8 cellular contexts compared by ENCODE assay signal in the genomic region with DNA sequence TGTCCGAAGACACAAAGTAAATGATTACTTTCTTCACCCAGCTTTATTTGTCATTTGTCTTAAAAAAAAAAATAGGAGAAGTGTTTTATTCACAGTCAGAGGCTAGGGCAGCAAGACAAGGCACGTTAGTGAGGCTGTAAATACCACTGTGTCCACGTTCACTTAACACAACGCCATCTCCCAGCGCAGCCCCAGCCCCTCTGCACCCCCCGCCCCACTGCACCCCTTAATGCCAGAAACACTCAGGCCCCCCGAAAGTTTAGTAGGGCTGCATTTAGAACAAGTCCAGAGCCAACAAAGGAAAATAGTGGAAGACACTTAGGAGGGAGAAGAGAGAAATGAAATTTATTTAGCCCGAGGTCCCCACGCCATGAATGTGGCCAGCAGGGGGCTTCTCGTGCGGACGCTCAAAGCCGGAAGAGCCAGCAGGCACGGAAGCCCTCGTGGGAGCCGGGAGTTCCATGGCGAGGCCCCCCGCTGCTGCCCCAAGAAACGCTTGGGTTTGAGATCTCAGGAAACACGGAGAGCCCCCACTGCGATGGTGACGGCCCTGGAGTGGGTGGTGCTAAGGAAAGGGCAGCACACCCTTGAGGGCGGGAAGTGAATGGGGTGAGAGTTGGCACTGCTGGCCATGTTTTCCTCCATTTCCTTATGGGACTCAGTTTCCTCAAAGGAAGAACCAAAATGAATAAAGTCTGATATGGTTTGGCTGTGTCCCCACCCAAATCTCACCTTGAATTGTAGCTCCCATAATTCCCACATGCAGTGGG. TPM values are rescaled to one million over a fixed set of nuclear protein-coding genes. Genes with fewer than 3 reads are reported as not detected.
DNase-seq lines count a peak whose midpoint lies in the region; ATAC-seq, FAIRE-seq and TF ChIP-seq lines count a peak whose summit lies in the region.

No MANE protein-coding gene starts in this region.

- no peaks in the 10 kb centered on the region for H3K4me1 ChIP-seq in HUES6 (ENCODE audit: control insufficient read depth, insufficient read depth, low read length)
- peaks cover 4 to 9% of the 10 kb centered on the region in 2 experiments; a peak in 3 of 5 replicates for H3K4me1 ChIP-seq in K562 (replicated peaks in 1 of 2; ENCODE audit: control insufficient read depth in 2 of 2, insufficient read depth in 2 of 2, low read length in 2 of 2)

- TF ChIP-seq CTCF in K562 (IDR thresholded peaks at IDR 0.05 in 2 of 3, conservative IDR thresholded peaks at IDR 0.05 in 1 of 3; ENCODE audit: insufficient read depth in 2 of 3, low read depth in 1 of 3, low read length in 3 of 3), result peak; percentile 72 to 79 (median 77)

- H3K9ac ChIP-seq in HUES6 (ENCODE audit: low read length) (no peak overlapping the region), K562 (ENCODE audit: insufficient read depth in 1 of 2, low read depth in 2 of 2, low read length in 2 of 2) (peak overlapping the region in 1 of 2 experiments; percentile 61; a peak in 1 of 4 replicates)

- ATAC-seq in T-helper 17 cell, result peak; percentile 63
- ATAC-seq in K562, result peak; percentile 91
- ATAC-seq in HG02763 (IDR thresholded peaks at IDR 0.05; ENCODE audit: unreplicated experiment), result no peak
- no peak for ATAC-seq in HG02623 (IDR thresholded peaks at IDR 0.05; ENCODE audit: unreplicated experiment)

- H3K36me3 Mint-ChIP-seq in T-helper 17 cell (ENCODE audit: low read depth), result no peaks in the 10 kb centered on the region

- H2AFZ ChIP-seq in K562 (ENCODE audit: low read depth, low read length), result peak overlapping the region; percentile 96

- POLR2A ChIA-PET in K562 (lab: Yijun Ruan, JAX), result interaction anchor here (0.7 to 1.8 kb wide), 3 partner anchors 10 to 395 kb away, joined by 3 to 6 read pairs (median 3); no protein-coding TSS in a partner anchor

- intact Hi-C loops in K562 (cut with micrococcal nuclease), result loop anchor here (1.0 to 5.0 kb wide), 6 partner anchors 83 to 916 kb away; no protein-coding TSS in a partner anchor

- H3K4me3 Mint-ChIP-seq in T-helper 17 cell, result peak overlapping the region; percentile 85

- in situ Hi-C loops in K562 (cut with MboI), result loop anchor here (5.0 kb wide), 1 partner anchor 393 kb away; no protein-coding TSS in a partner anchor

- FAIRE-seq in K562 (lab: Jason Lieb, UNC), result no peak

- H3K9me3 ChIP-seq in HUES6 (ENCODE audit: control insufficient read depth, insufficient read depth, low read depth, low read length), result peaks cover 2% of the 10 kb centered on the region; the same call in 1 of the 2 replicates
- H3K9me3 ChIP-seq in T-helper 17 cell (ENCODE audit: control insufficient read depth, low read length, poor library complexity, severe bottlenecking), result no peaks in the 10 kb centered on the region
- H3K9me3 ChIP-seq in K562 (replicated peaks; ENCODE audit: control insufficient read depth, insufficient read depth, low read depth, low read length), result no peaks in the 10 kb centered on the region

- DNase-seq in Daoy (ENCODE audit: low read depth) (peak; percentile 82), T-helper 17 cell (peak; percentile 29 to 43 (median 42)), K562 (ENCODE audit: extremely low read depth in 1 of 4, low spot score in 3 of 4) (peak; percentile 67 to 73 (median 68)), hypothalamus (lab: John Stamatoyannopoulos, UW) (peak in 35 of 51 donors; percentile 3 to 60 (median 23)), skeletal muscle cell (ENCODE audit: low read depth) (peak; percentile 16)

- no peaks in the 10 kb centered on the region for H3K9me1 ChIP-seq in K562 (ENCODE audit: control insufficient read depth, insufficient read depth, low read length)

- BruUV-seq in K562 (replicated peaks; lab: Mats Ljungman, UMichigan), result no TSS peak

- CTCF ChIA-PET in K562 (lab: Yijun Ruan, JAX; ENCODE audit: low intra/inter-chr PET ratio), result interaction anchor here (1.2 to 3.1 kb wide), 4 partner anchors 322 to 399 kb away, joined by 4 to 32 read pairs (median 11); no protein-coding TSS in a partner anchor

- peak; percentile 36 to 61; a peak in 3 of 4 replicates for TF ChIP-seq RAD21 in K562 (CRISPR knock-in tag; conservative IDR thresholded peaks at IDR 0.05 in 1 of 2, IDR thresholded peaks at IDR 0.05 in 1 of 2)

- no peaks in the 10 kb centered on the region for H3K79me2 ChIP-seq in K562 (ENCODE audit: control insufficient read depth, insufficient read depth, low read length)

- peak overlapping the region; percentile 69 for H3K27ac Mint-ChIP-seq in T-helper 17 cell

- no peaks in the 10 kb centered on the region for H4K20me1 ChIP-seq in K562 (replicated peaks; ENCODE audit: control insufficient read depth, insufficient read depth, low read length)

- no peak for TF ChIP-seq POLR2A in K562 (conservative IDR thresholded peaks at IDR 0.05)

- H3K4me2 ChIP-seq in K562 (ENCODE audit: insufficient read depth, low read length), result peak overlapping the region; percentile 65

- H3K27ac ChIP-seq in HUES6 (ENCODE audit: low read depth, low read length) (no peak overlapping the region), K562 (ENCODE audit: extremely low read depth, low read depth, low read length) (no peak overlapping the region)

- no peak for TF ChIP-seq EP300 in K562 (IDR thresholded peaks at IDR 0.05; ENCODE audit: low read length)

- H3K27me3 Mint-ChIP-seq in T-helper 17 cell, result peaks cover 34% of the 10 kb centered on the region

- H3K4me3 ChIP-seq in HUES6 (ENCODE audit: low read depth, low read length) (0 out of 2 replicates have a peak overlapping the region, but pooled peaks have one; percentile 7), K562 (0 out of 2 replicates have a peak overlapping the region, but pooled peaks have one; percentile 3), skeletal muscle cell (ENCODE audit: low read depth, low read length) (peak overlapping the region; percentile 35)

- H3K27me3 ChIP-seq in HUES6 (ENCODE audit: control insufficient read depth, insufficient read depth, low read length) (peaks cover 3% of the 10 kb centered on the region; the same call in 1 of the 2 replicates), K562 (ENCODE audit: control insufficient read depth in 2 of 2, insufficient read depth in 2 of 2, low read length in 2 of 2) (peaks cover 0 to 12% of the 10 kb centered on the region in 2 experiments; a peak in 2 of 5 replicates)

- peaks cover 13% of the 10 kb centered on the region for H3K4me1 Mint-ChIP-seq in T-helper 17 cell

- no peaks in the 10 kb centered on the region for H3K36me3 ChIP-seq in HUES6 (ENCODE audit: control insufficient read depth, insufficient read depth, low read length)
- H3K36me3 ChIP-seq in K562 (ENCODE audit: control insufficient read depth, insufficient read depth, low read length), result no peaks in the 10 kb centered on the region

- 4% methylated on average over 23 of the region's 23 CpGs for WGBS in K562 (ENCODE audit: insufficient coverage, low coverage, missing lambda C conversion rate)

TF ChIP-seq in K562, 482 proteins besides CTCF, POLR2A, EP300 and RAD21 (continues in another document):
- TF ChIP-seq ZNF699 (CRISPR knock-in tag; IDR thresholded peaks at IDR 0.05; ENCODE audit: insufficient replicate concordance) (no peak), ZNF121 (CRISPR knock-in tag; conservative IDR thresholded peaks at IDR 0.05) (no peak), HDAC1 (IDR thresholded peaks at IDR 0.05) (no peak), HNRNPH1 (optimal IDR thresholded peaks at IDR 0.05; ENCODE audit: low read depth, low read length) (no peak), ETV1 (tag; conservative IDR thresholded peaks at IDR 0.05; ENCODE audit: low read depth) (peak; percentile 73), KAT8 (IDR thresholded peaks at IDR 0.05; ENCODE audit: low read depth) (no peak), ZNF766 (CRISPR knock-in tag; conservative IDR thresholded peaks at IDR 0.05) (no peak), HEY1 (CRISPR knock-in tag; IDR thresholded peaks at IDR 0.05; ENCODE audit: borderline replicate concordance) (no peak), SAP30 (IDR thresholded peaks at IDR 0.05; ENCODE audit: borderline replicate concordance, insufficient read depth, low read depth, low read length, poor library complexity, severe bottlenecking) (no peak), POLR2G (IDR thresholded peaks at IDR 0.05; ENCODE audit: low read depth, low read length) (peak; percentile 70), RFX1 (IDR thresholded peaks at IDR 0.05) (no peak), ZNF165 (CRISPR knock-in tag; IDR thresholded peaks at IDR 0.05; ENCODE audit: borderline replicate concordance) (no peak), BDP1 (IDR thresholded peaks at IDR 0.05; ENCODE audit: insufficient read depth, insufficient read length) (no peak), KDM1A (IDR thresholded peaks at IDR 0.05) (no peak)
- TF ChIP-seq, protein P1, sequence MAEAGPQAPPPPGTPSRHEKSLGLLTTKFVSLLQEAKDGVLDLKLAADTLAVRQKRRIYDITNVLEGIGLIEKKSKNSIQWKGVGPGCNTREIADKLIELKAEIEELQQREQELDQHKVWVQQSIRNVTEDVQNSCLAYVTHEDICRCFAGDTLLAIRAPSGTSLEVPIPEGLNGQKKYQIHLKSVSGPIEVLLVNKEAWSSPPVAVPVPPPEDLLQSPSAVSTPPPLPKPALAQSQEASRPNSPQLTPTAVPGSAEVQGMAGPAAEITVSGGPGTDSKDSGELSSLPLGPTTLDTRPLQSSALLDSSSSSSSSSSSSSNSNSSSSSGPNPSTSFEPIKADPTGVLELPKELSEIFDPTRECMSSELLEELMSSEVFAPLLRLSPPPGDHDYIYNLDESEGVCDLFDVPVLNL (CRISPR knock-in tag; IDR thresholded peaks at IDR 0.05; ENCODE audit: low read depth), result no peak

RNA-seq across cellular contexts. Expression of a gene that starts 50.2 kb away (rescaled TPM):
- under 0.01 TPM in 1 of 2 replicates, not detected in the other for total RNA-seq in Daoy (2014; rRNA removed; shearing (Covaris generic))
- total RNA-seq in T-helper 17 cell, result not detected
- not detected in 2 replicates for total RNA-seq in K562 (2011; cell fraction: chromatin; rRNA removed; ENCODE audit: low replicate concordance)
- total RNA-seq in K562 (2011; cell fraction: nucleolus; rRNA removed), result not detected in 2 replicates
- total RNA-seq in K562 (2011; cell fraction: nucleoplasm; rRNA removed), result not detected in 2 replicates
- not detected in 2 replicates for total RNA-seq in K562 (2014; rRNA removed)
- not detected in 2 replicates for total RNA-seq in K562 (2014; rRNA removed; fragmentation: Illumina TruSeq; extraction: Trizol)
- total RNA-seq in K562 (2015; rRNA removed; fragmentation: Illumina TruSeq; extraction: Trizol), result not detected in 2 replicates
- total RNA-seq in K562 (2021), result not detected in 2 replicates
- polyA plus RNA-seq in K562 (2011; rRNA removed), result not detected in 2 replicates
- not detected in 2 replicates for polyA plus RNA-seq in K562 (2011; cell fraction: cytosol; rRNA removed)
- not detected in 2 replicates for polyA plus RNA-seq in K562 (2011; cell fraction: nucleus; rRNA removed)
- 0.01 TPM in 1 of 2 replicates, not detected in the other for polyA plus RNA-seq in K562 (2012)
- polyA plus RNA-seq in K562 (2014; fragmentation: Illumina TruSeq; extraction: Trizol), result not detected in 2 replicates
- not detected for polyA plus RNA-seq in K562 (2014; fragmentation: Nextera tagmentation; extraction: Ambion mirVana)
- 0.09 TPM in 1 of 2 replicates, not detected in the other for polyA plus RNA-seq in K562 (2014; rRNA removed)
- polyA minus RNA-seq in K562 (2011; rRNA and poly(A)+ RNA removed), result 0.04 TPM in 1 of 2 replicates, not detected in the other
- polyA minus RNA-seq in K562 (2011; cell fraction: cytosol; rRNA and poly(A)+ RNA removed), result not detected in 2 replicates
- polyA minus RNA-seq in K562 (2011; cell fraction: nucleus; rRNA and poly(A)+ RNA removed), result not detected in 2 replicates

Comparison
In these comparisons a context has a peak if more than half of its experiments do, and no peak if none do; other contexts are left out.
1. DNase-seq: peak in every context shown above with its lines; median percentile 82 in Daoy; 68 in K562; 42 in T-helper 17 cell; 23 in hypothalamus; 16 in skeletal muscle cell.
2. ATAC-seq: peak in T-helper 17 cell (single experiment) and K562 (single experiment); none in HG02763 (single experiment) and HG02623 (single experiment).
3. Peak in every context shown above with its lines, with median percentiles within 50 percentile points of each other: H3K4me3 ChIP-seq.